ENCODE assay signal across 18 cellular contexts in genomic region chr5:166991586-166991985, GRCh38. TPM values are rescaled to one million over a fixed set of nuclear protein-coding genes. Genes with fewer than 3 reads are reported as not detected.
A peak's percentile ranks its signal among the peaks of the same experiment; 100 is the strongest.
DNase-seq lines count a peak whose midpoint lies in the region; ATAC-seq and TF ChIP-seq lines count a peak whose summit lies in the region.
"Had no signal": no experiment of that assay in that cellular context is flagged by ENCODE, and none has a peak within 500 bp of the region (broad histone marks: within the 10 kb centered on the region; RNA-seq: fewer than 3 reads in every experiment).

No MANE protein-coding gene starts in this region.

- no peak overlapping the region for H3K27ac ChIP-seq in neural progenitor cell
- no peak overlapping the region for H3K27ac ChIP-seq in gastrocnemius medialis
- H3K27ac ChIP-seq in right atrium auricular region = no peak overlapping the region
- H3K27ac ChIP-seq: BLaER1, C4-2B had no signal

- no peak overlapping the region for H3K27ac Mint-ChIP-seq in neural progenitor cell
- H3K27ac Mint-ChIP-seq: B cell; CD4-positive, CD25-positive, alpha-beta regulatory T cell; CD8-positive, alpha-beta T cell had no signal

- no peaks in the 10 kb centered on the region; the same call in 1 of the 2 replicates for H3K36me3 ChIP-seq in HAP-1 (replicated peaks)
- no peaks in the 10 kb centered on the region for H3K36me3 ChIP-seq in neural progenitor cell
- H3K36me3 ChIP-seq in gastrocnemius medialis = no peaks in the 10 kb centered on the region
- H3K36me3 ChIP-seq in right atrium auricular region = no peaks in the 10 kb centered on the region
- H3K36me3 ChIP-seq: BLaER1 had no signal

- TF ChIP-seq CTCF in neural progenitor cell (IDR thresholded peaks at IDR 0.05) = no peak
- TF ChIP-seq CTCF in gastrocnemius medialis (IDR thresholded peaks at IDR 0.05 in 4 of 5, conservative IDR thresholded peaks at IDR 0.05 in 1 of 5) = no peak
- no peak for TF ChIP-seq CTCF in right atrium auricular region (IDR thresholded peaks at IDR 0.05)

- ATAC-seq in gastrocnemius medialis = no peak
- ATAC-seq: CD8-positive, alpha-beta T cell; HCT116 had no signal

- no peak overlapping the region for H2AFZ ChIP-seq in neural progenitor cell (replicated peaks)

- H3K9me3 ChIP-seq in HAP-1 (no peaks in the 10 kb centered on the region), neural progenitor cell (ENCODE audit: low read depth) (no peaks in the 10 kb centered on the region), gastrocnemius medialis (no peaks in the 10 kb centered on the region), right atrium auricular region (no peaks in the 10 kb centered on the region)
- H3K9me3 ChIP-seq: BLaER1, Caco-2 had no signal

- DNase-seq in HAP-1 (ENCODE audit: low spot score in 2 of 2) (peak; percentile 52 to 94), NCI-H2081 (lab: John Stamatoyannopoulos, UW) (peak; percentile 31 to 81), foreskin melanocyte (peak; percentile 1), neural progenitor cell (ENCODE audit: low spot score) (no peak), hypothalamus (lab: John Stamatoyannopoulos, UW) (no peak), NCI-H82 treated with DMSO at 0.1 percent for 48 hours (lab: John Stamatoyannopoulos, UW; ENCODE audit: unreplicated experiment) (no peak), gastrocnemius medialis (no peak), right atrium auricular region (ENCODE audit: low spot score) (no peak)
- DNase-seq: Caco-2; CD4-positive, CD25-positive, alpha-beta regulatory T cell; CD8-positive, alpha-beta T cell; DMS153; DND-41; H7 had no signal

- H3K27me3 ChIP-seq in HAP-1 (ENCODE audit: low read depth) (no peaks in the 10 kb centered on the region), neural progenitor cell (no peaks in the 10 kb centered on the region), gastrocnemius medialis (no peaks in the 10 kb centered on the region), right atrium auricular region (no peaks in the 10 kb centered on the region)
- H3K27me3 ChIP-seq: BLaER1 had no signal

- no peaks in the 10 kb centered on the region for H4K20me1 ChIP-seq in neural progenitor cell (ENCODE audit: low read depth)
- H4K20me1 ChIP-seq: BLaER1 had no signal

- peaks cover 21% of the 10 kb centered on the region for H3K36me3 Mint-ChIP-seq in neural progenitor cell
- H3K36me3 Mint-ChIP-seq: CD4-positive, CD25-positive, alpha-beta regulatory T cell; CD8-positive, alpha-beta T cell had no signal

- H3K4me1 Mint-ChIP-seq in neural progenitor cell = peaks cover 7% of the 10 kb centered on the region
- H3K4me1 Mint-ChIP-seq: B cell; CD4-positive, CD25-positive, alpha-beta regulatory T cell had no signal

- peaks cover 2% of the 10 kb centered on the region for H3K27me3 Mint-ChIP-seq in neural progenitor cell (ENCODE audit: insufficient read depth, low read depth)
- H3K27me3 Mint-ChIP-seq: B cell; CD4-positive, CD25-positive, alpha-beta regulatory T cell had no signal

- intact Hi-C loops in gastrocnemius medialis (cut with DNase I; ENCODE audit: low total_unique reads) = no loop called here

- H3K9ac ChIP-seq in neural progenitor cell = no peak overlapping the region
- H3K9ac ChIP-seq: BLaER1 had no signal

- in situ Hi-C loops in HAP-1 (cut with MboI; ENCODE audit: low sequenced_read_pairs) = no loop called here
- in situ Hi-C loops in gastrocnemius medialis (cut with MboI; ENCODE audit: low sequenced_read_pairs in 4 of 4) = no loop called here

- H3K4me3 ChIP-seq in HAP-1 (no peak overlapping the region), neural progenitor cell (no peak overlapping the region), gastrocnemius medialis (no peak overlapping the region), right atrium auricular region (no peak overlapping the region)
- H3K4me3 ChIP-seq: BLaER1 had no signal

- H3K4me1 ChIP-seq in HAP-1 = peaks cover 32% of the 10 kb centered on the region
- H3K4me1 ChIP-seq in neural progenitor cell = peaks cover 26% of the 10 kb centered on the region
- H3K4me1 ChIP-seq in gastrocnemius medialis = peaks cover 0 to 5% of the 10 kb centered on the region in 2 donors
- H3K4me1 ChIP-seq in right atrium auricular region = peaks cover 0 to 5% of the 10 kb centered on the region in 2 donors
- H3K4me1 ChIP-seq: Caco-2 had no signal

- no peaks in the 10 kb centered on the region for H3F3A ChIP-seq in neural progenitor cell (ENCODE audit: low read depth)

- H3K4me3 Mint-ChIP-seq in neural progenitor cell = no peak overlapping the region
- H3K4me3 Mint-ChIP-seq: B cell; CD4-positive, CD25-positive, alpha-beta regulatory T cell; CD8-positive, alpha-beta T cell had no signal

- H3K4me2 ChIP-seq in neural progenitor cell = peak overlapping the region; percentile 46
- H3K4me2 ChIP-seq: BLaER1 had no signal

- peaks cover 7% of the 10 kb centered on the region for H3K9me3 Mint-ChIP-seq in neural progenitor cell

- H3K79me2 ChIP-seq in neural progenitor cell (ENCODE audit: low read depth) = no peaks in the 10 kb centered on the region

- no peak for TF ChIP-seq POLR2A in gastrocnemius medialis (IDR thresholded peaks at IDR 0.05)

RNA-seq across cellular contexts. Expression of gene TENM2, which starts 12.8 kb away (rescaled TPM):
- total RNA-seq in neural progenitor cell (ENCODE audit: low replicate concordance) = 0.95 and 2.2 TPM in 2 replicates
- total RNA-seq in gastrocnemius medialis = under 1 TPM in 3 of 4 donors, not detected in 1; 0.05 to 0.07 (median 0.07) TPM
- total RNA-seq in right atrium auricular region = 10 to 100 TPM; 24.6 to 59.4 TPM
- total RNA-seq: B cell; CD4-positive, CD25-positive, alpha-beta regulatory T cell; CD8-positive, alpha-beta T cell had no signal

Comparison
In these comparisons a context has a peak if more than half of its experiments do, and no peak if none do; other contexts are left out.
1. DNase-seq: peak in HAP-1 (2 of 2), NCI-H2081 (2 of 2) and foreskin melanocyte (single experiment); none in neural progenitor cell (single experiment), hypothalamus (0 of 51), NCI-H82 treated with DMSO at 0.1 percent for 48 hours (single experiment), gastrocnemius medialis (0 of 2) and right atrium auricular region (single experiment).